ENCODE assay signal across 2 cellular contexts in the genomic region with DNA sequence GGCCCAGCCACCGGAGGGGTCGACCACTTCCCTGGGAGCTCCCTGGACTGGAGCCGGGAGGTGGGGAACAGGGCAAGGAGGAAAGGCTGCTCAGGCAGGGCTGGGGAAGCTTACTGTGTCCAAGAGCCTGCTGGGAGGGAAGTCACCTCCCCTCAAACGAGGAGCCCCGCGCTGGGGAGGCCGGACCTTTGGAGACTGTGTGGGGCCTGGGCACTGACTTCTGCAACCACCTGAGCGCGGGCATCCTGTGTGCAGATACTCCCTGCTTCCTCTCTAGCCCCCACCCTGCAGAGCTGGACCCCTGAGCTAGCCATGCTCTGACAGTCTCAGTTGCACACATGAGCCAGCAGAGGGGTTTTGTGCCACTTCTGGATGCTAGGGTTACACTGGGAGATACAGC. TPM values are rescaled to one million over a fixed set of nuclear protein-coding genes. Genes with fewer than 3 reads are reported as not detected.
"Had no signal": no experiment of that assay in that cellular context is flagged by ENCODE, and none has a peak within 500 bp of the region (broad histone marks: within the 10 kb centered on the region; RNA-seq: fewer than 3 reads in every experiment).

No MANE protein-coding gene starts in this region.

RNA-seq across cellular contexts. Expression of a gene that starts 50.5 kb away (rescaled TPM):
- total RNA-seq: G401, GM12878 had no signal
- polyA plus RNA-seq: GM12878 had no signal
